In genomic region chr3:155352900-155353490, GRCh38 we compare ENCODE assay signal across 9 cellular contexts. TPM values are rescaled to one million over a fixed set of nuclear protein-coding genes. Genes with fewer than 3 reads are reported as not detected.
DNase-seq lines count a peak whose midpoint lies in the region; ATAC-seq and TF ChIP-seq lines count a peak whose summit lies in the region.
"Had no signal": no experiment of that assay in that cellular context is flagged by ENCODE, and none has a peak within 500 bp of the region (broad histone marks: within the 10 kb centered on the region; RNA-seq: fewer than 3 reads in every experiment).

No MANE protein-coding gene starts in this region.

- intact Hi-C loops in gastrocnemius medialis (cut with DNase I; ENCODE audit: low total_unique reads): loop anchor here (1.0 kb wide), 1 partner anchor 349 kb away; no protein-coding TSS in a partner anchor

- 0 out of 3 replicates have a peak, but pooled peaks have one; percentile 33 for ATAC-seq in RWPE2 (ENCODE audit: low read depth)
- no peak for ATAC-seq in gastrocnemius medialis
- ATAC-seq in GM21529 (IDR thresholded peaks at IDR 0.05; ENCODE audit: unreplicated experiment): no peak
- ATAC-seq in HG03095 (IDR thresholded peaks at IDR 0.05; ENCODE audit: unreplicated experiment): no peak

- no peaks in the 10 kb centered on the region for H3K27me3 ChIP-seq in RWPE2 (ENCODE audit: insufficient read depth, poor library complexity, severe bottlenecking)
- no peaks in the 10 kb centered on the region for H3K27me3 ChIP-seq in gastrocnemius medialis
- H3K27me3 ChIP-seq: neutrophil had no signal

- TF ChIP-seq POLR2A in gastrocnemius medialis (IDR thresholded peaks at IDR 0.05): no peak

- H3K4me3 ChIP-seq in RWPE2 (ENCODE audit: severe bottlenecking): no peak overlapping the region
- no peak overlapping the region for H3K4me3 ChIP-seq in fibroblast of villous mesenchyme (ENCODE audit: low read depth, low read length)
- no peak overlapping the region for H3K4me3 ChIP-seq in gastrocnemius medialis

- peak; percentile 72 for TF ChIP-seq CTCF in RWPE2 (IDR thresholded peaks at IDR 0.05; ENCODE audit: poor library complexity, severe bottlenecking)
- TF ChIP-seq CTCF in fibroblast of villous mesenchyme (IDR thresholded peaks at IDR 0.05; ENCODE audit: insufficient read depth, low read depth, low read length): peak; percentile 50
- peak in 4 of 5 experiments; percentile 19 to 39 (median 29) for TF ChIP-seq CTCF in gastrocnemius medialis (IDR thresholded peaks at IDR 0.05 in 4 of 5, conservative IDR thresholded peaks at IDR 0.05 in 1 of 5)

- DNase-seq in EH (ENCODE audit: low read depth) (peak; percentile 39), Kasumi-1 (lab: John Stamatoyannopoulos, UW) (peak; percentile 64 to 73), RWPE2 (ENCODE audit: low spot score) (no peak), fibroblast of villous mesenchyme (ENCODE audit: low read depth) (peak; percentile 43), gastrocnemius medialis (no peak)
- no peak for DNase-seq in NK-92 treated with Interleukin-12 subunit alpha and Interleukin-12 subunit beta, amount 100 ng/mL, for 24 hours (lab: John Stamatoyannopoulos, UW)

- H3K27ac ChIP-seq in RWPE2 (ENCODE audit: poor library complexity, severe bottlenecking) (no peak overlapping the region), gastrocnemius medialis (no peak overlapping the region)
- H3K27ac ChIP-seq: neutrophil had no signal

- H3K4me1 ChIP-seq in RWPE2 (ENCODE audit: insufficient read depth, poor library complexity, severe bottlenecking) (no peaks in the 10 kb centered on the region), gastrocnemius medialis (no peaks in the 10 kb centered on the region)

- H3K36me3 ChIP-seq in RWPE2 (ENCODE audit: low read depth) (no peaks in the 10 kb centered on the region), gastrocnemius medialis (no peaks in the 10 kb centered on the region)
- H3K36me3 ChIP-seq: neutrophil had no signal

- no peaks in the 10 kb centered on the region for H3K9me3 ChIP-seq in RWPE2 (ENCODE audit: severe bottlenecking)
- H3K9me3 ChIP-seq in gastrocnemius medialis: no peaks in the 10 kb centered on the region
- H3K9me3 ChIP-seq: neutrophil had no signal

- in situ Hi-C loops in gastrocnemius medialis (cut with MboI; ENCODE audit: low sequenced_read_pairs in 4 of 4): loop anchor here in 3 of 4 donors (10.0 to 25.0 kb wide), 2 partner anchors 334 to 352 kb away; no protein-coding TSS in a partner anchor

RNA-seq across cellular contexts. Expression of gene STRIT1, which starts 59.5 kb away (rescaled TPM):
- total RNA-seq in fibroblast of villous mesenchyme: not detected in 2 replicates
- 1,000 to 10,000 TPM in 3 of 4 donors, 100 to 1,000 TPM in 1; 507 to 2,272 (median 1,180) TPM for total RNA-seq in gastrocnemius medialis

Comparison
In these comparisons a context has a peak if more than half of its experiments do, and no peak if none do; other contexts are left out.
1. DNase-seq: peak in EH (single experiment), Kasumi-1 (2 of 2) and fibroblast of villous mesenchyme (single experiment); none in RWPE2 (single experiment), gastrocnemius medialis (0 of 2) and NK-92 treated with Interleukin-12 subunit alpha and Interleukin-12 subunit beta, amount 100 ng/mL, for 24 hours (single experiment).
2. RNA of gene STRIT1, which starts 59.5 kb away (total RNA-seq): 507 to 2,272 TPM in gastrocnemius medialis; not detected in fibroblast of villous mesenchyme; every median in the first group is over 100 times any median in the second.
3. Peak in every context shown above with its lines, with median percentiles within 50 percentile points of each other: CTCF ChIP-seq.